In the genomic region with DNA sequence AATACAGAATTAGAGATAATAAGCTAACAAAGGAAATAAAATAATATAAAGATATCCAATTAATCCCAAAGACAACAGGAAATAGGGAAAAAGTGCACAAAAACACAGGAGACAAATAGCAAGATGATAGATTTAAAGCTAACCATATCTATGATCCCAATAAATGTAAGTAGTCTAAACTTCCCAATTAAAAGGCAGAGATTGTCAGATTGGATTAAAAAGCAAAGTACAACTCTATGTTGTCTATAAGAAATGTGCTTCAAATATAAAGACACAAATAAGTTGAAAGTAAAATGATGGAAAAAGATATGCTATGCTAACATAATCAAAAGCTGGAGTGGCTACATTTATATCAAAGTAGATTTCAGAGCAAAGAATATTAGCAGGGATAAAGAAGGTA, we compare ENCODE assay signal across 27 cellular contexts.
"Had no signal": no experiment of that assay in that cellular context is flagged by ENCODE, and none has a peak within 500 bp of the region (broad histone marks: within the 10 kb centered on the region; RNA-seq: fewer than 3 reads in every experiment).

No MANE protein-coding gene starts in this region.

- H3K4me3 ChIP-seq: stomach, suprapubic skin, testis, thoracic aorta, thyroid gland, tibial artery, tibial nerve, transverse colon, upper lobe of left lung, upper lobe of right lung, uterus, vagina had no signal

- DNase-seq: stimulated activated CD4-positive, alpha-beta T cell treated with anti-CD3 and anti-CD28 coated beads, Interleukin-2, amount 100 ng/mL, for 48 hours; stimulated activated CD4-positive, alpha-beta T cell treated with anti-CD3 and anti-CD28 coated beads, Interleukin-4, amount 100 ng/mL, for 1 hour; stimulated activated CD4-positive, alpha-beta T cell treated with anti-CD3 and anti-CD28 coated beads, Interleukin-4, amount 100 ng/mL, for 24 hours; stimulated activated CD4-positive, alpha-beta T cell treated with anti-CD3 and anti-CD28 coated beads, Interleukin-4, amount 100 ng/mL, for 4 hours; stimulated activated CD8-positive, alpha-beta memory T cell treated with anti-CD3 and anti-CD28 coated beads, Interleukin-4, amount 100 ng/mL, for 48 hours; stimulated activated naive B cell treated with anti-CD40 and anti-IgM and Interleukin-4, amounts not matched to agents 10 μg/mL and 1 μg/mL and 100 μg/mL, for 72 hours; stimulated activated naive CD4-positive, alpha-beta T cell; stimulated activated naive CD4-positive, alpha-beta T cell treated with Interleukin-2 at 50 U/mL for 16 hours; stimulated activated naive CD8-positive, alpha-beta T cell treated with anti-CD3 and anti-CD28 coated beads, Interleukin-15, amount 100 ng/mL, for 72 hours; stimulated activated naive CD8-positive, alpha-beta T cell treated with anti-CD3 and anti-CD28 coated beads, Interleukin-15, Interleukin-2, amounts not matched to agents 100 U/mL and 50 U/mL, for 24 hours; stomach; substantia nigra; testis; thyroid gland; tibial artery; transverse colon; trophoblast cell; upper lobe of left lung; upper lobe of right lung; uterus had no signal

- FAIRE-seq: urothelium cell line had no signal

- H3K27me3 ChIP-seq: testis, thyroid gland, tibial nerve, transverse colon, upper lobe of left lung, upper lobe of right lung, uterus, vagina had no signal

- H3K36me3 ChIP-seq: stomach, suprapubic skin, thoracic aorta, thyroid gland, tibial artery, tibial nerve, transverse colon, upper lobe of left lung, upper lobe of right lung, uterus, vagina had no signal

- H3K9me3 ChIP-seq: testis, thyroid gland, uterus, vagina had no signal

- H3K27ac ChIP-seq: stomach, suprapubic skin, testis, thoracic aorta, thyroid gland, tibial artery, tibial nerve, transverse colon, upper lobe of left lung, upper lobe of right lung, uterus, vagina had no signal

- H3K4me1 ChIP-seq: stomach, suprapubic skin, testis, thyroid gland, tibial artery, tibial nerve, transverse colon, upper lobe of left lung, upper lobe of right lung, uterus, vagina had no signal

- ATAC-seq: stimulated activated effector memory CD8-positive, alpha-beta T cell treated with anti-CD3 and anti-CD28 coated beads, Interleukin-12 subunit alpha, Interleukin-12 subunit beta, amount 100 ng/mL, for 72 hours; stimulated activated memory B cell treated with anti-CD40 and anti-IgM and Interleukin-4, amounts not matched to agents 10 μg/mL and 1 μg/mL and 100 μg/mL, for 72 hours; stimulated activated naive B cell treated with anti-CD40 and anti-IgM and Interleukin-4, amounts not matched to agents 10 μg/mL and 1 μg/mL and 100 μg/mL, for 72 hours; stimulated activated naive CD8-positive, alpha-beta T cell treated with anti-CD3 and anti-CD28 coated beads, Interleukin-15, amount 100 ng/mL, for 72 hours; stimulated activated naive CD8-positive, alpha-beta T cell treated with anti-CD3 and anti-CD28 coated beads, Interleukin-15, Interleukin-2, amounts not matched to agents 100 U/mL and 50 U/mL, for 24 hours; upper lobe of right lung had no signal
